ENCODE assay signal across 8 cellular contexts in genomic region chr5:6765612-6766525, GRCh38. TPM values are rescaled to one million over a fixed set of nuclear protein-coding genes. Genes with fewer than 3 reads are reported as not detected.
DNase-seq lines count a peak whose midpoint lies in the region; ATAC-seq lines count a peak whose summit lies in the region.

No MANE protein-coding gene starts in this region.

- intact Hi-C loops in naive thymus-derived CD4-positive, alpha-beta T cell (cut with micrococcal nuclease) = loop anchor here (1.0 to 5.0 kb wide), 4 partner anchors 71 to 1051 kb away; no protein-coding TSS in a partner anchor

- H3K4me1 Mint-ChIP-seq in naive thymus-derived CD4-positive, alpha-beta T cell = peaks cover 0 to 9% (median 6%) of the 10 kb centered on the region in 7 donors
- no peaks in the 10 kb centered on the region for H3K4me1 Mint-ChIP-seq in stimulated activated memory B cell treated with anti-CD40 and anti-IgM and Interleukin-4, amounts not matched to agents 10 μg/mL and 1 μg/mL and 100 μg/mL, for 72 hours

- H3K36me3 Mint-ChIP-seq in naive thymus-derived CD4-positive, alpha-beta T cell = peaks cover 0 to 7% (median 0%) of the 10 kb centered on the region in 5 donors
- H3K36me3 Mint-ChIP-seq in stimulated activated memory B cell treated with anti-CD40 and anti-IgM and Interleukin-4, amounts not matched to agents 10 μg/mL and 1 μg/mL and 100 μg/mL, for 72 hours = peaks cover 17% of the 10 kb centered on the region

- peaks cover 0 to 4% (median 0%) of the 10 kb centered on the region in 5 donors for H3K27me3 Mint-ChIP-seq in naive thymus-derived CD4-positive, alpha-beta T cell
- H3K27me3 Mint-ChIP-seq in stimulated activated memory B cell treated with anti-CD40 and anti-IgM and Interleukin-4, amounts not matched to agents 10 μg/mL and 1 μg/mL and 100 μg/mL, for 72 hours = peaks cover 9% of the 10 kb centered on the region

- DNase-seq in DMS 273 treated with DMSO at 0.1 percent for 48 hours (lab: John Stamatoyannopoulos, UW) (peak; percentile 79), HT1080 (ENCODE audit: low read depth) (peak; percentile 89), NOMO-1 (lab: John Stamatoyannopoulos, UW; ENCODE audit: unreplicated experiment in 2 of 2) (peak; percentile 94)
- DNase-seq in activated CD8-positive, alpha-beta memory T cell treated with anti-CD3 and anti-CD28 coated beads, Interleukin-2, amount 50 U/mL, for 48 hours = peak; percentile 85
- peak; percentile 11 to 69 (median 42) for DNase-seq in naive thymus-derived CD4-positive, alpha-beta T cell

- H3K4me3 ChIP-seq in naive thymus-derived CD4-positive, alpha-beta T cell (ENCODE audit: low read length) = no peak overlapping the region

- peak overlapping the region in 1 of 9 donors; percentile 51 for H3K27ac Mint-ChIP-seq in naive thymus-derived CD4-positive, alpha-beta T cell
- no peak overlapping the region for H3K27ac Mint-ChIP-seq in stimulated activated memory B cell treated with anti-CD40 and anti-IgM and Interleukin-4, amounts not matched to agents 10 μg/mL and 1 μg/mL and 100 μg/mL, for 72 hours

- no peaks in the 10 kb centered on the region for H3K9me3 Mint-ChIP-seq in naive thymus-derived CD4-positive, alpha-beta T cell
- no peaks in the 10 kb centered on the region for H3K9me3 Mint-ChIP-seq in stimulated activated memory B cell treated with anti-CD40 and anti-IgM and Interleukin-4, amounts not matched to agents 10 μg/mL and 1 μg/mL and 100 μg/mL, for 72 hours

- H3K27me3 ChIP-seq in naive thymus-derived CD4-positive, alpha-beta T cell (ENCODE audit: control insufficient read depth in 2 of 2, insufficient read depth in 2 of 2, low read length in 2 of 2) = no peaks in the 10 kb centered on the region

- POLR2A ChIA-PET in naive thymus-derived CD4-positive, alpha-beta T cell (lab: Charles Lee) = no interaction called here

- ATAC-seq in GM21423 (IDR thresholded peaks at IDR 0.05; ENCODE audit: unreplicated experiment) (peak; percentile 84), esophagus mucosa (peak; percentile 83)
- peak; percentile 75 for ATAC-seq in naive thymus-derived CD4-positive, alpha-beta T cell
- peak; percentile 46 for ATAC-seq in stimulated activated memory B cell treated with anti-CD40 and anti-IgM and Interleukin-4, amounts not matched to agents 10 μg/mL and 1 μg/mL and 100 μg/mL, for 72 hours

- no peaks in the 10 kb centered on the region for H3K4me1 ChIP-seq in naive thymus-derived CD4-positive, alpha-beta T cell (ENCODE audit: control insufficient read depth in 2 of 2, insufficient read depth in 2 of 2, low read length in 2 of 2)

- no peak overlapping the region for H3K27ac ChIP-seq in naive thymus-derived CD4-positive, alpha-beta T cell (ENCODE audit: low read depth, low read length)

- H3K4me3 Mint-ChIP-seq in naive thymus-derived CD4-positive, alpha-beta T cell = no peak overlapping the region
- no peak overlapping the region for H3K4me3 Mint-ChIP-seq in stimulated activated memory B cell treated with anti-CD40 and anti-IgM and Interleukin-4, amounts not matched to agents 10 μg/mL and 1 μg/mL and 100 μg/mL, for 72 hours

- H3K36me3 ChIP-seq in naive thymus-derived CD4-positive, alpha-beta T cell (ENCODE audit: control insufficient read depth in 2 of 3, insufficient read depth in 3 of 3, low read length in 3 of 3) = no peaks in the 10 kb centered on the region

- no peaks in the 10 kb centered on the region for H3K9me3 ChIP-seq in naive thymus-derived CD4-positive, alpha-beta T cell (ENCODE audit: control insufficient read depth in 2 of 3, low read length in 3 of 3)

- CTCF ChIA-PET in naive thymus-derived CD4-positive, alpha-beta T cell (lab: Charles Lee) = interaction anchor here (1.0 kb wide), 1 partner anchor 10 kb away, joined by 3 read pairs; no protein-coding TSS in a partner anchor

RNA-seq across cellular contexts. Expression of gene TENT4A, which starts 52.6 kb away (rescaled TPM):
- 16.5 and 23.0 TPM in 2 replicates for total RNA-seq in HT1080 (2014; rRNA removed; shearing (Covaris generic))
- 22.0 and 26.9 TPM in 2 replicates for polyA plus RNA-seq in HT1080 (2015; cell fraction: cytosol; rRNA removed)
- 61.4 and 71.2 TPM in 2 replicates for polyA plus RNA-seq in HT1080 (2015; cell fraction: nucleus; rRNA removed)
- 13.0 TPM for total RNA-seq in esophagus mucosa
- 10 to 100 TPM; 34.9 to 61.4 (median 52.2) TPM for total RNA-seq in naive thymus-derived CD4-positive, alpha-beta T cell
- polyA plus RNA-seq in naive thymus-derived CD4-positive, alpha-beta T cell = 1 to 10 TPM; 1.6 to 2.2 TPM

Comparison
In these comparisons a context has a peak if more than half of its experiments do, and no peak if none do; other contexts are left out.
1. DNase-seq: peak in every context shown above with its lines; median percentile 94 in NOMO-1; 89 in HT1080; 85 in activated CD8-positive, alpha-beta memory T cell treated with anti-CD3 and anti-CD28 coated beads, Interleukin-2, amount 50 U/mL, for 48 hours; 79 in DMS 273 treated with DMSO at 0.1 percent for 48 hours; 42 in naive thymus-derived CD4-positive, alpha-beta T cell.